ENCODE assay signal across 22 cellular contexts in the genomic region with DNA sequence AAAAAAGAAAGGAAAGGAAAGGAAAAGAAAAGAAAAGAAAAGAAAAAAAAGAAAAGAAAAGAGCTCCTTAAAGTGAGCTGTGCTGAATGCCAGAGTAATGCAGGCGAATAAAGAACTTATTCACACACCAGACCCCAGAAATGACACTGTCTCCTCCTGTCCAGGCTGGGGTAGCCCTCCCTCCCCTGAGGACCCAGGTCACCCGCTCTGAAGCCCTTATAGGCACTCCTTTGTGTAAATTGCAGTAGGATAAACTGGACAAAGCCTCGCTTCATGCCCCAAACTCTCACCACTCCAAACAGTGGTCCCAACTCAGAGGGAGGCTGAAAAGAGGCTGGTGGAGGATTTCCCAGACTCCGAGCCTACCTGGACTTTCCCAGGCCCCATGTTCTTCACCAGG. TPM values are rescaled to one million over a fixed set of nuclear protein-coding genes. Genes with fewer than 3 reads are reported as not detected.
"Had no signal": no experiment of that assay in that cellular context is flagged by ENCODE, and none has a peak within 500 bp of the region (broad histone marks: within the 10 kb centered on the region; RNA-seq: fewer than 3 reads in every experiment).

No MANE protein-coding gene starts in this region.

- H3K36me3 ChIP-seq: ascending aorta, left lung, thyroid gland had no signal

- H3K9me3 ChIP-seq: ascending aorta, left lung, thyroid gland had no signal

- H3K4me3 ChIP-seq: ascending aorta, left lung, thyroid gland had no signal

- H3K4me1 Mint-ChIP-seq: activated naive CD4-positive, alpha-beta T cell treated with anti-CD3 and anti-CD28 coated beads, Interleukin-2, amount 10 ng/mL, durations not matched to agents 7 days and 5 days; activated naive CD8-positive, alpha-beta T cell treated with anti-CD3 and anti-CD28 coated beads, Interleukin-2, amount 50 U/mL, for 24 hours had no signal

- DNase-seq: activated CD4-positive, CD25-positive, alpha-beta regulatory T cell treated with anti-CD3 and anti-CD28 coated beads, Interleukin-2, amount 50 U/mL, for 72 hours; activated CD8-positive, alpha-beta memory T cell treated with anti-CD3 and anti-CD28 coated beads for 24 hours; activated CD8-positive, alpha-beta memory T cell treated with anti-CD3 and anti-CD28 coated beads, Interleukin-2, amount 50 U/mL, for 48 hours; activated effector memory CD4-positive, alpha-beta T cell treated with Interleukin-2 at 50 U/mL for 16 hours; activated naive CD4-positive, alpha-beta T cell treated with anti-CD3 and anti-CD28 coated beads, Interleukin-2, amount 10 ng/mL, durations not matched to agents 7 days and 5 days; activated naive CD8-positive, alpha-beta T cell treated with anti-CD3 and anti-CD28 coated beads, Interleukin-2, amount 50 U/mL, for 24 hours; activated T-cell treated with anti-CD3 and anti-CD28 coated beads, Interleukin-2, amount 50 U/mL, for 48 hours; foreskin keratinocyte; head of caudate nucleus; left lung; mammary epithelial cell; posterior cingulate gyrus; retina; stimulated activated CD4-positive, alpha-beta T cell treated with anti-CD3 and anti-CD28 coated beads, Interleukin-12 subunit alpha, Interleukin-12 subunit beta, amount 100 ng/mL, for 4 hours; stimulated activated CD4-positive, alpha-beta T cell treated with anti-CD3 and anti-CD28 coated beads, Interleukin-1b, Interleukin-23, amount 100 ng/mL, for 48 hours; stimulated activated CD8-positive, alpha-beta memory T cell treated with anti-CD3 and anti-CD28 coated beads, Interleukin-4, amount 100 ng/mL, for 48 hours; stimulated activated naive CD4-positive, alpha-beta T cell; thyroid gland had no signal

- H3K27ac ChIP-seq: ascending aorta, foreskin keratinocyte, left lung, thyroid gland had no signal

- H3K27me3 Mint-ChIP-seq: activated naive CD8-positive, alpha-beta T cell treated with anti-CD3 and anti-CD28 coated beads, Interleukin-2, amount 50 U/mL, for 24 hours had no signal

- H3K9me3 Mint-ChIP-seq: activated naive CD4-positive, alpha-beta T cell treated with anti-CD3 and anti-CD28 coated beads, Interleukin-2, amount 10 ng/mL, durations not matched to agents 7 days and 5 days; activated naive CD8-positive, alpha-beta T cell treated with anti-CD3 and anti-CD28 coated beads, Interleukin-2, amount 50 U/mL, for 24 hours; dendritic cell treated with granulocyte-macrophage colony-stimulating factor and Interleukin-4, amounts not matched to agents 40 ng/mL and 50 ng/mL, for 4 days; T-helper 1 cell treated with Interleukin-12 subunit alpha and Interleukin-12 subunit beta and Interleukin-4 antibody, amounts not matched to agents 30 μg/mL and 1 μg/mL, for 36 hours had no signal

- ATAC-seq: activated naive CD8-positive, alpha-beta T cell treated with anti-CD3 and anti-CD28 coated beads, Interleukin-2, amount 50 U/mL, for 24 hours; foreskin keratinocyte; left lung had no signal

- H3K27me3 ChIP-seq: ascending aorta, left lung, thyroid gland had no signal

- H3K27ac Mint-ChIP-seq: activated naive CD4-positive, alpha-beta T cell treated with anti-CD3 and anti-CD28 coated beads, Interleukin-2, amount 10 ng/mL, durations not matched to agents 7 days and 5 days; activated naive CD8-positive, alpha-beta T cell treated with anti-CD3 and anti-CD28 coated beads, Interleukin-2, amount 50 U/mL, for 24 hours; dendritic cell treated with granulocyte-macrophage colony-stimulating factor and Interleukin-4, amounts not matched to agents 40 ng/mL and 50 ng/mL, for 4 days; T-helper 1 cell treated with Interleukin-12 subunit alpha and Interleukin-12 subunit beta and Interleukin-4 antibody, amounts not matched to agents 30 μg/mL and 1 μg/mL, for 36 hours had no signal

- H3K4me3 Mint-ChIP-seq: activated naive CD4-positive, alpha-beta T cell treated with anti-CD3 and anti-CD28 coated beads, Interleukin-2, amount 10 ng/mL, durations not matched to agents 7 days and 5 days; activated naive CD8-positive, alpha-beta T cell treated with anti-CD3 and anti-CD28 coated beads, Interleukin-2, amount 50 U/mL, for 24 hours; dendritic cell treated with granulocyte-macrophage colony-stimulating factor and Interleukin-4, amounts not matched to agents 40 ng/mL and 50 ng/mL, for 4 days; T-helper 1 cell treated with Interleukin-12 subunit alpha and Interleukin-12 subunit beta and Interleukin-4 antibody, amounts not matched to agents 30 μg/mL and 1 μg/mL, for 36 hours had no signal

- H3K36me3 Mint-ChIP-seq: activated naive CD4-positive, alpha-beta T cell treated with anti-CD3 and anti-CD28 coated beads, Interleukin-2, amount 10 ng/mL, durations not matched to agents 7 days and 5 days had no signal

- H3K4me1 ChIP-seq: ascending aorta, foreskin keratinocyte, left lung, thyroid gland had no signal

RNA-seq across cellular contexts. Expression of a gene that starts 46.3 kb away (rescaled TPM):
- total RNA-seq: epithelial cell of proximal tubule had no signal
